Comparison of ENCODE assay signal across 25 cellular contexts in the genomic region with DNA sequence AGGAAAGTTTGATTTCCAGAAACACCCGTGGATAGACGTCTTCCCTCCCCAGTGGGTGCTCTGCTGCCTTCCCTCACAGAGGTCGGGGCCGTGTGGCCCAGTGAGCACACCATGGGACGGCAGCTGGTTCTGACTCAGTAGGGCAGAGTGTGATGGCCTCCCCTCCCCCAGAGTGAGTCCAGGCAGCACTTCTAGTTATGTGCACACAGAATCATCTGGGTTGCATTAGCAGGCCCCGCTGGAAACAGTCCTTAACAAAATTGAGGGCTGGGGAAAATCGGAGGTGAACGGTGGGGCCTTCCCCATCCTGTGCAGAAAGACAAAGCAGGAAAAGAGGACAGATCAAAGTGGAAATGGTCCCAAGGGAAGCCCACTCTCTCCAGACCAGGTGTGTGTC.
DNase-seq lines count a peak whose midpoint lies in the region; ATAC-seq, FAIRE-seq and TF ChIP-seq lines count a peak whose summit lies in the region.
"Had no signal": no experiment of that assay in that cellular context is flagged by ENCODE, and none has a peak within 500 bp of the region (broad histone marks: within the 10 kb centered on the region; RNA-seq: fewer than 3 reads in every experiment).

No MANE protein-coding gene starts in this region.

- H3K4me3 Mint-ChIP-seq in chondrocyte (ENCODE audit: unreplicated experiment), result no peak overlapping the region
- no peak overlapping the region for H3K4me3 Mint-ChIP-seq in nephron
- H3K4me3 Mint-ChIP-seq: activated CD8-positive, alpha-beta T cell treated with anti-CD3 and anti-CD28 coated beads, Interleukin-2, amount 10 ng/mL, durations not matched to agents 7 days and 5 days; CD14-positive monocyte; stimulated activated naive CD8-positive, alpha-beta T cell treated with anti-CD3 and anti-CD28 coated beads, Interleukin-15, Interleukin-2, amounts not matched to agents 100 ng/mL and 50 ng/mL, for 24 hours had no signal

- no peaks in the 10 kb centered on the region for H3K27me3 ChIP-seq in HepG2 (ENCODE audit: control insufficient read depth in 1 of 2, insufficient read depth in 2 of 2, low read length in 2 of 2)
- H3K27me3 ChIP-seq in right lobe of liver, result no peaks in the 10 kb centered on the region
- no peaks in the 10 kb centered on the region for H3K27me3 ChIP-seq in vagina
- no peaks in the 10 kb centered on the region for H3K27me3 ChIP-seq in prostate gland (replicated peaks; ENCODE audit: insufficient read depth)

- TF ChIP-seq EP300 in HepG2 (IDR thresholded peaks at IDR 0.05; ENCODE audit: low read depth in 2 of 2, low read length in 2 of 2) (no peak), HepG2 (CRISPR knock-in tag; IDR thresholded peaks at IDR 0.05; ENCODE audit: borderline replicate concordance) (no peak)

- 98% methylated on average over 8 of the region's 8 CpGs for WGBS in HepG2 (ENCODE audit: low lambda C conversion rate)
- 90% methylated on average over 6 of the region's 8 CpGs for WGBS in right lobe of liver (ENCODE audit: insufficient coverage, low coverage, low lambda C conversion rate, missing lambda C conversion rate)
- 95% methylated on average over 8 of the region's 8 CpGs for WGBS in prostate gland

- TF ChIP-seq POLR2A in HepG2 (IDR thresholded peaks at IDR 0.05; ENCODE audit: insufficient read depth in 1 of 2, low read depth in 2 of 2, low read length in 2 of 2) (no peak), right lobe of liver (IDR thresholded peaks at IDR 0.05) (no peak), vagina (IDR thresholded peaks at IDR 0.05) (no peak), prostate gland (IDR thresholded peaks at IDR 0.05) (no peak)

- DNase-seq in HepG2 (ENCODE audit: low spot score), result no peak
- DNase-seq in right lobe of liver, result no peak
- no peak for DNase-seq in chondrocyte (ENCODE audit: low spot score)
- DNase-seq in vagina (ENCODE audit: extremely low spot score in 2 of 2), result no peak
- DNase-seq in dermis blood vessel endothelial cell, result no peak
- DNase-seq in C1 segment of cervical spinal cord (lab: John Stamatoyannopoulos, UW), result no peak
- no peak for DNase-seq in prostate gland (ENCODE audit: low spot score)
- DNase-seq: activated CD8-positive, alpha-beta T cell treated with anti-CD3 and anti-CD28 coated beads, Interleukin-2, amount 10 ng/mL, durations not matched to agents 7 days and 5 days; activated gamma-delta T cell; GOT3; NCI-H510A; nucleus accumbens; retina; RPMI8226; stimulated activated CD4-positive, alpha-beta T cell treated with anti-CD3 and anti-CD28 coated beads, Interleukin-12 subunit alpha, Interleukin-12 subunit beta, amount 100 ng/mL, for 4 hours; stimulated activated CD4-positive, alpha-beta T cell treated with anti-CD3 and anti-CD28 coated beads, Interleukin-4, amount 100 ng/mL, for 4 hours; T1000 had no signal

- H4K20me1 ChIP-seq in HepG2 (ENCODE audit: insufficient read depth, low read length), result no peaks in the 10 kb centered on the region

- no peak for FAIRE-seq in HepG2 (lab: Jason Lieb, UNC)
- FAIRE-seq: bronchial epithelial cell, keratinocyte had no signal

- H3K27me3 Mint-ChIP-seq in chondrocyte (ENCODE audit: low read depth) (no peaks in the 10 kb centered on the region), nephron (ENCODE audit: low read depth) (no peaks in the 10 kb centered on the region)
- H3K27me3 Mint-ChIP-seq: stimulated activated naive CD8-positive, alpha-beta T cell treated with anti-CD3 and anti-CD28 coated beads, Interleukin-15, Interleukin-2, amounts not matched to agents 100 ng/mL and 50 ng/mL, for 24 hours had no signal

- no peaks in the 10 kb centered on the region for H3K9me3 Mint-ChIP-seq in chondrocyte (ENCODE audit: low read depth)
- H3K9me3 Mint-ChIP-seq in nephron, result no peaks in the 10 kb centered on the region
- H3K9me3 Mint-ChIP-seq: CD14-positive monocyte; stimulated activated naive CD8-positive, alpha-beta T cell treated with anti-CD3 and anti-CD28 coated beads, Interleukin-15, Interleukin-2, amounts not matched to agents 100 ng/mL and 50 ng/mL, for 24 hours had no signal

- no peaks in the 10 kb centered on the region for H3K79me2 ChIP-seq in HepG2 (ENCODE audit: insufficient read depth, low read length)

- no peak overlapping the region for H3K9ac ChIP-seq in HepG2 (ENCODE audit: insufficient read depth, low read depth, low read length)

- H3K36me3 ChIP-seq in HepG2 (replicated peaks in 1 of 2; ENCODE audit: control insufficient read depth in 1 of 2, insufficient read depth in 2 of 2, low read length in 2 of 2) (no peaks in the 10 kb centered on the region; a peak in 2 of 5 replicates), right lobe of liver (no peaks in the 10 kb centered on the region), vagina (no peaks in the 10 kb centered on the region), prostate gland (no peaks in the 10 kb centered on the region)

- peak overlapping the region; percentile 73 for H3K27ac Mint-ChIP-seq in chondrocyte (ENCODE audit: unreplicated experiment)
- H3K27ac Mint-ChIP-seq in nephron, result peak overlapping the region in 2 of 3 experiments; percentile 35 to 58
- H3K27ac Mint-ChIP-seq: activated CD8-positive, alpha-beta T cell treated with anti-CD3 and anti-CD28 coated beads, Interleukin-2, amount 10 ng/mL, durations not matched to agents 7 days and 5 days; stimulated activated naive CD8-positive, alpha-beta T cell treated with anti-CD3 and anti-CD28 coated beads, Interleukin-15, Interleukin-2, amounts not matched to agents 100 ng/mL and 50 ng/mL, for 24 hours had no signal

- POLR2A ChIA-PET in HepG2 (lab: Yijun Ruan, JAX), result no interaction called here

- peaks cover 29% of the 10 kb centered on the region for H3K36me3 Mint-ChIP-seq in chondrocyte (ENCODE audit: low read depth)
- peaks cover 24% of the 10 kb centered on the region for H3K36me3 Mint-ChIP-seq in nephron (ENCODE audit: low read depth)

- H3K27ac ChIP-seq in HepG2 (ENCODE audit: extremely low read length, insufficient read depth, low read length) (peak overlapping the region; percentile 65), right lobe of liver (no peak overlapping the region), vagina (peak overlapping the region; percentile 89), prostate gland (no peak overlapping the region)
- H3K27ac ChIP-seq: epithelial cell of prostate had no signal

- TF ChIP-seq CTCF in HepG2 (CRISPR knock-in tag; IDR thresholded peaks at IDR 0.05), result no peak
- no peak for TF ChIP-seq CTCF in right lobe of liver (IDR thresholded peaks at IDR 0.05)
- no peak for TF ChIP-seq CTCF in chondrocyte (IDR thresholded peaks at IDR 0.05)
- no peak for TF ChIP-seq CTCF in nephron (IDR thresholded peaks at IDR 0.05; ENCODE audit: unreplicated experiment in 3 of 3)
- TF ChIP-seq CTCF in vagina (IDR thresholded peaks at IDR 0.05), result no peak
- TF ChIP-seq CTCF in prostate gland (IDR thresholded peaks at IDR 0.05), result no peak

- H3K4me1 Mint-ChIP-seq in chondrocyte (ENCODE audit: low read depth) (peaks cover 83% of the 10 kb centered on the region), nephron (peaks cover 20% of the 10 kb centered on the region)

- ATAC-seq in HepG2 (no peak), right lobe of liver (no peak)
- ATAC-seq: activated CD4-positive, CD25-positive, alpha-beta regulatory T cell treated with anti-CD3 and anti-CD28 coated beads, Interleukin-2, amount 50 U/mL, for 24 hours; activated CD8-positive, alpha-beta T cell treated with anti-CD3 and anti-CD28 coated beads, Interleukin-2, amount 10 ng/mL, durations not matched to agents 7 days and 5 days had no signal

- no peak overlapping the region for H3K4me3 ChIP-seq in HepG2 (replicated peaks in 1 of 3; ENCODE audit: insufficient read depth in 1 of 3, low read depth in 2 of 3, low read length in 3 of 3)
- H3K4me3 ChIP-seq in right lobe of liver, result no peak overlapping the region
- H3K4me3 ChIP-seq in vagina, result no peak overlapping the region
- no peak overlapping the region for H3K4me3 ChIP-seq in prostate gland
- H3K4me3 ChIP-seq: lung had no signal

- intact Hi-C loops in HepG2 (cut with micrococcal nuclease; ENCODE audit: unreplicated experiment) (no loop called here), right lobe of liver (cut with DNase I) (no loop called here), vagina (cut with DNase I) (no loop called here), prostate gland (cut with DNase I) (no loop called here)

- no TSS peak for BruUV-seq in HepG2 (replicated peaks; lab: Mats Ljungman, UMichigan)

- H3K9me3 ChIP-seq in HepG2 (ENCODE audit: low read length) (no peaks in the 10 kb centered on the region), right lobe of liver (no peaks in the 10 kb centered on the region), vagina (no peaks in the 10 kb centered on the region), prostate gland (no peaks in the 10 kb centered on the region)

- H2AFZ ChIP-seq in HepG2 (ENCODE audit: low read length), result no peak overlapping the region

- CTCF ChIA-PET in HepG2 (lab: Yijun Ruan, JAX; ENCODE audit: low intra/inter-chr PET ratio, low total read pairs), result no interaction called here

- TF ChIP-seq RAD21 in HepG2 (CRISPR knock-in tag; IDR thresholded peaks at IDR 0.05), result no peak

- H3K4me2 ChIP-seq in HepG2 (ENCODE audit: low read depth, low read length), result no peak overlapping the region

- in situ Hi-C loops in HepG2 (cut with HindIII; ENCODE audit: extremely low pct_ligation_motif_present, low pct_unique_long_range_greater_than_20kb), result no loop called here

- H3K4me1 ChIP-seq in HepG2 (ENCODE audit: insufficient read depth, low read length) (peaks cover 88% of the 10 kb centered on the region), right lobe of liver (peaks cover 0 to 16% (median 4%) of the 10 kb centered on the region in 4 donors), vagina (peaks cover 56% of the 10 kb centered on the region), prostate gland (replicated peaks) (no peaks in the 10 kb centered on the region)

TF ChIP-seq in HepG2, 621 proteins besides CTCF, POLR2A, EP300 and RAD21 (continues in another document):
- TF ChIP-seq ZNF350 (CRISPR knock-in tag; IDR thresholded peaks at IDR 0.05; ENCODE audit: borderline replicate concordance, low read depth), result no peak
- TF ChIP-seq ZBTB38 (CRISPR knock-in tag; IDR thresholded peaks at IDR 0.05), result 0 out of 2 replicates have a peak, but pooled peaks have one; percentile 13
- TF ChIP-seq, protein P1, sequence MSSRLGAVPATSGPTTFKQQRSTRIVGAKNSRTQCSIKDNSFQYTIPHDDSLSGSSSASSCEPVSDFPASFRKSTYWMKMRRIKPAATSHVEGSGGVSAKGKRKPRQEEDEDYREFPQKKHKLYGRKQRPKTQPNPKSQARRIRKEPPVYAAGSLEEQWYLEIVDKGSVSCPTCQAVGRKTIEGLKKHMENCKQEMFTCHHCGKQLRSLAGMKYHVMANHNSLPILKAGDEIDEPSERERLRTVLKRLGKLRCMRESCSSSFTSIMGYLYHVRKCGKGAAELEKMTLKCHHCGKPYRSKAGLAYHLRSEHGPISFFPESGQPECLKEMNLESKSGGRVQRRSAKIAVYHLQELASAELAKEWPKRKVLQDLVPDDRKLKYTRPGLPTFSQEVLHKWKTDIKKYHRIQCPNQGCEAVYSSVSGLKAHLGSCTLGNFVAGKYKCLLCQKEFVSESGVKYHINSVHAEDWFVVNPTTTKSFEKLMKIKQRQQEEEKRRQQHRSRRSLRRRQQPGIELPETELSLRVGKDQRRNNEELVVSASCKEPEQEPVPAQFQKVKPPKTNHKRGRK (CRISPR knock-in tag; IDR thresholded peaks at IDR 0.05), result no peak
- no peak for TF ChIP-seq ZNF382 (CRISPR knock-in tag; IDR thresholded peaks at IDR 0.05; ENCODE audit: borderline replicate concordance)

Comparison
In these comparisons a context has a peak if more than half of its experiments do, and no peak if none do; other contexts are left out.
1. H3K27ac ChIP-seq: peak in HepG2 (single experiment) and vagina (single experiment); none in right lobe of liver (0 of 3) and prostate gland (0 of 2).